Comparison of ENCODE assay signal across 28 cellular contexts in the genomic region with DNA sequence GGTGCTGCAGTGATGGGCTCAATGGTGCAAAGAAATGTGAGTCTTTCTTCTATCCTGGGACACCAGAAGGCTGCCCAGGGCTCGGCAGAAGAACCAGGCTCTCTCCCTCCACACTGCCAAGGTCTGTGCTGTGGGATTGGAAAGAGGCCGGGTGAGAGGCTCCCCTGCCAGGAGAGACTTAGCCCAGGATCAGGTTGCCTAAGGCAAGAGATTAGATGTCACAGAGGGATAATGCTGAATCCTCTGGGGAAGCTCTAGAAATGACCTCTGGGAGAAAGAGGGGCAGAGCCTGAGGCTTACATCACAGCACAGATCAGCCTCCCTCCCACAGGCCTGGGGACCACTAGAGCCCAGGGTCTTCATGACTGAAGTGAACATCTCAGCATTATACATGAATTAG. TPM values are rescaled to one million over a fixed set of nuclear protein-coding genes. Genes with fewer than 3 reads are reported as not detected.
"Had no signal": no experiment of that assay in that cellular context is flagged by ENCODE, and none has a peak within 500 bp of the region (broad histone marks: within the 10 kb centered on the region; RNA-seq: fewer than 3 reads in every experiment).

No MANE protein-coding gene starts in this region.

- H3K9me3 ChIP-seq: heart left ventricle, ovary, right atrium auricular region, tibial artery, upper lobe of left lung, uterus had no signal

- H3K4me3 ChIP-seq: coronary artery, heart left ventricle, ovary, right atrium auricular region, tibial artery, upper lobe of left lung, uterus had no signal

- H3K4me1 ChIP-seq: tibial artery, uterus had no signal

- DNase-seq: effector CD8-positive, alpha-beta T cell; foreskin melanocyte; hippocampal formation; kidney glomerular epithelial cell; mammary epithelial cell; naive thymus-derived CD4-positive, alpha-beta T cell; nucleus accumbens; ovary; small intestine; stimulated activated CD4-positive, alpha-beta T cell treated with anti-CD3 and anti-CD28 coated beads, Interleukin-2, amount 100 ng/mL, for 48 hours; stimulated activated CD8-positive, alpha-beta memory T cell treated with anti-CD3 and anti-CD28 coated beads, Interleukin-4, amount 100 ng/mL, for 48 hours; stimulated activated naive CD8-positive, alpha-beta T cell treated with anti-CD3 and anti-CD28 coated beads, Interleukin-15, Interleukin-2, amounts not matched to agents 100 U/mL and 50 U/mL, for 24 hours; tibial artery; upper lobe of left lung; uterus had no signal

- H3K27me3 ChIP-seq: ovary, right atrium auricular region, upper lobe of left lung, uterus had no signal

- H3K36me3 ChIP-seq: heart left ventricle, ovary, right atrium auricular region, tibial artery, upper lobe of left lung, uterus had no signal

- H3K27ac ChIP-seq: coronary artery, ovary, right atrium auricular region, tibial artery, upper lobe of left lung, uterus had no signal

- ATAC-seq: heart left ventricle; left lobe of liver; naive thymus-derived CD4-positive, alpha-beta T cell; stimulated activated effector memory CD8-positive, alpha-beta T cell treated with anti-CD3 and anti-CD28 coated beads, Interleukin-12 subunit alpha, Interleukin-12 subunit beta, amount 100 ng/mL, for 72 hours; stimulated activated naive CD8-positive, alpha-beta T cell treated with anti-CD3 and anti-CD28 coated beads, Interleukin-15, Interleukin-2, amounts not matched to agents 100 U/mL and 50 U/mL, for 24 hours had no signal

RNA-seq across cellular contexts. Expression of a gene that starts 5.7 kb away (rescaled TPM):
- polyA plus RNA-seq: mammary epithelial cell; naive thymus-derived CD4-positive, alpha-beta T cell had no signal

RNA-seq across cellular contexts. Expression of a gene that starts 49.8 kb away (rescaled TPM):
- total RNA-seq: dermis microvascular lymphatic vessel endothelial cell; heart left ventricle; left lobe of liver; lower leg skin; mammary epithelial cell; mesenteric fat pad; mononuclear cell; naive thymus-derived CD4-positive, alpha-beta T cell; neural crest cell; ovary; posterior vena cava; right atrium auricular region; temporal lobe; upper lobe of left lung; uterus had no signal
- polyA plus RNA-seq: esophagus; heart left ventricle; mammary epithelial cell; naive thymus-derived CD4-positive, alpha-beta T cell; ovary; small intestine had no signal
